ENCODE assay signal across 10 cellular contexts in genomic region chr3:53159415-53160135, GRCh38. TPM values are rescaled to one million over a fixed set of nuclear protein-coding genes. Genes with fewer than 3 reads are reported as not detected.
DNase-seq lines count a peak whose midpoint lies in the region; ATAC-seq and TF ChIP-seq lines count a peak whose summit lies in the region.
"Had no signal": no experiment of that assay in that cellular context is flagged by ENCODE, and none has a peak within 500 bp of the region (broad histone marks: within the 10 kb centered on the region; RNA-seq: fewer than 3 reads in every experiment).

No MANE protein-coding gene starts in this region.

- H3K4me2 ChIP-seq in OCI-LY7 (ENCODE audit: low read length) (peak overlapping the region; percentile 91), skeletal muscle satellite cell (ENCODE audit: low read length) (peak overlapping the region; percentile 83)

- POLR2A ChIA-PET in OCI-LY7 (lab: Charles Lee) = interaction anchor here (0.8 to 2.3 kb wide), 10 partner anchors 8 to 33 kb away, joined by 3 to 10 read pairs (median 7); no protein-coding TSS in a partner anchor

- no peak for TF ChIP-seq POLR2A in GM18505 (IDR thresholded peaks at IDR 0.05; ENCODE audit: borderline replicate concordance, extremely low read depth, insufficient read depth, insufficient read length)

- no peak for TF ChIP-seq CTCF in OCI-LY7 (conservative IDR thresholded peaks at IDR 0.05; ENCODE audit: low read length)

- no TSS peak for BruUV-seq in OCI-LY7 (replicated peaks; lab: Mats Ljungman, UMichigan)

- H3K9ac ChIP-seq in iPS-20b (ENCODE audit: low read depth, low read length) = no peak overlapping the region
- H3K9ac ChIP-seq in skeletal muscle satellite cell (ENCODE audit: low read depth, low read length) = no peak overlapping the region

- CTCF ChIA-PET in OCI-LY7 (lab: Charles Lee; ENCODE audit: unreplicated experiment) = interaction anchor here (0.7 to 1.3 kb wide), 4 partner anchors 10 to 25 kb away, joined by 3 to 8 read pairs (median 4); no protein-coding TSS in a partner anchor

- H3K36me3 ChIP-seq in OCI-LY7 (ENCODE audit: insufficient read depth, low read length) = peaks cover 22% of the 10 kb centered on the region; the same call in 1 of the 2 replicates
- no peaks in the 10 kb centered on the region for H3K36me3 ChIP-seq in iPS-20b (ENCODE audit: insufficient read depth, low read depth, low read length)
- H3K36me3 ChIP-seq in skeletal muscle satellite cell (ENCODE audit: insufficient read depth, low read length) = no peaks in the 10 kb centered on the region

- ATAC-seq in GM18505 (IDR thresholded peaks at IDR 0.05; ENCODE audit: unreplicated experiment) = no peak

- H3K9me2 ChIP-seq in OCI-LY7 (ENCODE audit: insufficient read depth, low read length) = no peaks in the 10 kb centered on the region

- intact Hi-C loops in OCI-LY7 (cut with micrococcal nuclease; ENCODE audit: unreplicated experiment) = no loop called here

- H3K4me3 ChIP-seq in OCI-LY7 (ENCODE audit: low read depth, low read length, poor library complexity, severe bottlenecking) (no peak overlapping the region), iPS-20b (ENCODE audit: low read length) (peak overlapping the region; percentile 10; the same call in 1 of the 2 replicates), skeletal muscle satellite cell (ENCODE audit: low read length) (no peak overlapping the region)

- H2AFZ ChIP-seq in OCI-LY7 (ENCODE audit: low read length) = no peak overlapping the region

- H3K27me3 ChIP-seq in iPS-20b (ENCODE audit: insufficient read depth, low read length) (peaks cover 39% of the 10 kb centered on the region), skeletal muscle satellite cell (ENCODE audit: control insufficient read depth, insufficient read depth, low read length) (peaks cover 12% of the 10 kb centered on the region)

- peaks cover 14% of the 10 kb centered on the region; the same call in 1 of the 2 replicates for H4K20me1 ChIP-seq in OCI-LY7 (ENCODE audit: insufficient read depth, low read length)

- peaks cover 60% of the 10 kb centered on the region for H3K4me1 ChIP-seq in OCI-LY7 (ENCODE audit: insufficient read depth, low read length, poor library complexity, severe bottlenecking)
- H3K4me1 ChIP-seq in iPS-20b (ENCODE audit: insufficient read depth, low read length) = peaks cover 14% of the 10 kb centered on the region; the same call in 1 of the 2 replicates
- H3K4me1 ChIP-seq in skeletal muscle satellite cell (ENCODE audit: control insufficient read depth, insufficient read depth, low read length) = peaks cover 26% of the 10 kb centered on the region

- H3K27ac ChIP-seq in OCI-LY7 (ENCODE audit: low read depth, low read length, poor library complexity, severe bottlenecking) (peak overlapping the region; percentile 61), iPS-20b (ENCODE audit: low read length) (no peak overlapping the region)

- peaks cover 32% of the 10 kb centered on the region for H3K79me2 ChIP-seq in OCI-LY7 (ENCODE audit: insufficient read depth, low read depth, low read length)

- H3K9me3 ChIP-seq in OCI-LY7 (ENCODE audit: low read length) (no peaks in the 10 kb centered on the region), iPS-20b (ENCODE audit: insufficient read depth, low read depth, low read length) (no peaks in the 10 kb centered on the region), skeletal muscle satellite cell (replicated peaks; ENCODE audit: low read length) (no peaks in the 10 kb centered on the region)

- DNase-seq in NCI-H2029 (lab: John Stamatoyannopoulos, UW) = peak; percentile 59
- no peak for DNase-seq in NCI-H2029 treated with DMSO at 0.1 percent for 48 hours (lab: John Stamatoyannopoulos, UW)
- DNase-seq in OCI-LY7 (ENCODE audit: low spot score) = no peak
- no peak for DNase-seq in midbrain (lab: John Stamatoyannopoulos, UW)
- no peak for DNase-seq in HCEC 1CT
- DNase-seq: activated T-cell treated with anti-CD3 and anti-CD28 coated beads, Interleukin-2, amount 50 U/mL, for 1 hour; NCI-H2171 had no signal

RNA-seq across cellular contexts. Expression of gene PRKCD, which starts 1.4 kb away (rescaled TPM):
- total RNA-seq in OCI-LY7 (2014; rRNA removed; shearing (Covaris generic)) = 9.5 and 13.3 TPM in 2 replicates
- 91.6 and 108 TPM in 2 replicates for total RNA-seq in OCI-LY7 (2022)
- total RNA-seq in skeletal muscle satellite cell (2012; rRNA removed) = 3.5 and 3.7 TPM in 2 replicates

RNA-seq across cellular contexts. Expression of gene RFT1, which starts 29.3 kb away (rescaled TPM):
- total RNA-seq in OCI-LY7 (2014; rRNA removed; shearing (Covaris generic)) = 9.9 and 15.8 TPM in 2 replicates
- total RNA-seq in OCI-LY7 (2022) = 34.7 and 34.8 TPM in 2 replicates
- total RNA-seq in skeletal muscle satellite cell (2012; rRNA removed) = 17.5 and 19.2 TPM in 2 replicates
